In genomic region chr18:71022389-71022788, GRCh38 we compare ENCODE assay signal across 34 cellular contexts.
"Had no signal": no experiment of that assay in that cellular context is flagged by ENCODE, and none has a peak within 500 bp of the region (broad histone marks: within the 10 kb centered on the region; RNA-seq: fewer than 3 reads in every experiment).

No MANE protein-coding gene starts in this region.

- H3K4me3 ChIP-seq: MG63 had no signal

- H3K9me3 ChIP-seq: MG63 had no signal

- H3K36me3 ChIP-seq: MG63 had no signal

- H3K27me3 ChIP-seq: MG63 had no signal

- DNase-seq: Karpas-422, Kasumi-1, MG63, MM.1S, MV-4-11, NCI-H1048, NCI-H1092, NCI-H1092 treated with DMSO at 0.1 percent for 48 hours, NCI-H1105, NCI-H1105 treated with DMSO at 0.1 percent for 48 hours, NCI-H1417, NCI-H1417 treated with DMSO at 0.1 percent for 48 hours, NCI-H1436, NCI-H1436 treated with DMSO at 0.1 percent for 48 hours, NCI-H146, NCI-H1694, NCI-H1694 treated with DMSO at 0.1 percent for 48 hours, NCI-H187, NCI-H187 treated with DMSO at 0.1 percent for 48 hours, NCI-H1930, NCI-H2029, NCI-H2029 treated with DMSO at 0.1 percent for 48 hours, NCI-H2081, NCI-H2081 treated with DMSO at 0.1 percent for 48 hours, NCI-H2107, NCI-H2171, NCI-H2171 treated with DMSO at 0.1 percent for 48 hours, NCI-H2227 treated with DMSO at 0.1 percent for 48 hours, NCI-H226, NCI-H345, NCI-H446, NCI-H446 treated with DMSO at 0.1 percent for 48 hours, NCI-H510A, NCI-H510A treated with DMSO at 0.1 percent for 48 hours had no signal
